In the genomic region with DNA sequence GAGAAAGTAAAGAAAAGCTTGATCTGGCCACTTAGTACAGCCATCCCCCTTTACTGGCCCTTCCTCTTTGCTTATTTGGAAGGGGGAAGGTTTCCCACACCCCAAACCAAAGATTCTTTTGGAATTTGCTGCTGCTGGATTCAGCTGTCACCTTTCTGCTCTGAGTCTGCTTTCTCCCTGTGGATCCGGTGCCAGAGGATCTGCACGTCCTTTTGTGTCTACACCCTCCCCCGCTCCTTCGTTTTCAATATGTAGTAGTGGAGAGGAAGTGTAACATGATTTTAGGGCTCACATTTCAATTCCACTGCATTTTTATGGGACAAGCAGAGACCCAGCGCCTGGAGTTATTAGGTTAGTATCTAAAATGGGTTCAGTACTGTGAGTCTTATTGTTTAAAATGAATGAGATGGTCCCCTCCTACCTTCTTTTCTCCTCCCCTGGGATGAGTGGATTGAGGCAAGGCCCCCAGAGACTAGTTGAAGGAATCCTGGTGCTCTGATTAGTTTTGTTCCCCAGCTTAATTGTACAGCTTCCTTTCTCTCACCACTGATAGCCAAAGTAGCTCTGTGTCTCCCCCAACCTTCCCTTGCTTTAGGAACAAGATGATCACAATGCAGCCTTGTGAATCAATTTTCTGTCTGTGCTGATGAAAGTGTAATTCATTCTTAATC, we compare ENCODE assay signal across 13 cellular contexts. TPM values are rescaled to one million over a fixed set of nuclear protein-coding genes. Genes with fewer than 3 reads are reported as not detected.
DNase-seq lines count a peak whose midpoint lies in the region; ATAC-seq and TF ChIP-seq lines count a peak whose summit lies in the region.
"Had no signal": no experiment of that assay in that cellular context is flagged by ENCODE, and none has a peak within 500 bp of the region (broad histone marks: within the 10 kb centered on the region; RNA-seq: fewer than 3 reads in every experiment).

No MANE protein-coding gene starts in this region.

- H3K36me3 Mint-ChIP-seq in activated naive CD4-positive, alpha-beta T cell treated with anti-CD3 and anti-CD28 coated beads, Interleukin-2, amount 50 U/mL, for 72 hours: peaks cover 0 to 5% of the 10 kb centered on the region in 2 donors
- H3K36me3 Mint-ChIP-seq in WTC11: 0 out of 2 replicates have a peak, but pooled peaks cover 3% of the 10 kb centered on the region
- peaks cover 12% of the 10 kb centered on the region for H3K36me3 Mint-ChIP-seq in mesothelial cell of epicardium
- peaks cover 6% of the 10 kb centered on the region for H3K36me3 Mint-ChIP-seq in type B pancreatic cell

- DNase-seq in activated naive CD4-positive, alpha-beta T cell treated with anti-CD3 and anti-CD28 coated beads, Interleukin-2, amount 50 U/mL, for 72 hours (ENCODE audit: low spot score in 2 of 2): no peak
- no peak for DNase-seq in activated naive CD4-positive, alpha-beta T cell (lab: John Stamatoyannopoulos, UW)
- DNase-seq in WTC11 (ENCODE audit: low spot score) (no peak), mesothelial cell of epicardium (ENCODE audit: low spot score in 2 of 2, unreplicated experiment in 2 of 2) (no peak), type B pancreatic cell (ENCODE audit: extremely low spot score, unreplicated experiment) (no peak), NCI-H1930 (lab: John Stamatoyannopoulos, UW) (no peak)
- no peak for DNase-seq in activated CD4-positive, alpha-beta T cell treated with anti-CD3 and anti-CD28 coated beads for 48 hours
- DNase-seq: SHP77 treated with DMSO at 0.1 percent for 48 hours, T-helper 17 cell had no signal

- TF ChIP-seq CTCF in WTC11 (IDR thresholded peaks at IDR 0.05) (no peak), mesothelial cell of epicardium (IDR thresholded peaks at IDR 0.05; ENCODE audit: unreplicated experiment) (no peak), type B pancreatic cell (conservative IDR thresholded peaks at IDR 0.05) (no peak)

- H3K4me1 Mint-ChIP-seq in WTC11: peaks cover 51% of the 10 kb centered on the region
- peaks cover 36% of the 10 kb centered on the region for H3K4me1 Mint-ChIP-seq in mesothelial cell of epicardium
- peaks cover 39% of the 10 kb centered on the region for H3K4me1 Mint-ChIP-seq in type B pancreatic cell (ENCODE audit: unreplicated experiment)
- H3K4me1 Mint-ChIP-seq: CD14-positive monocyte had no signal

- no peak overlapping the region for H3K4me3 Mint-ChIP-seq in WTC11
- H3K4me3 Mint-ChIP-seq in mesothelial cell of epicardium: no peak overlapping the region
- peak overlapping the region; percentile 10 for H3K4me3 Mint-ChIP-seq in type B pancreatic cell
- H3K4me3 Mint-ChIP-seq: activated naive CD4-positive, alpha-beta T cell treated with anti-CD3 and anti-CD28 coated beads for 36 hours; CD14-positive monocyte; T-helper 17 cell had no signal

- ATAC-seq in activated naive CD4-positive, alpha-beta T cell treated with anti-CD3 and anti-CD28 coated beads, Interleukin-2, amount 50 U/mL, for 72 hours: no peak
- ATAC-seq in WTC11: peak; percentile 6; the same call in 1 of the 2 replicates
- ATAC-seq in HG02870 (IDR thresholded peaks at IDR 0.05; ENCODE audit: unreplicated experiment): no peak
- ATAC-seq: T-helper 17 cell had no signal

- CTCF ChIA-PET in WTC11 (lab: Charles Lee): interaction anchor here (0.5 to 7.8 kb wide), 64 partner anchors 8 to 1012 kb away, joined by 3 to 105 read pairs (median 5); partner anchors contain the start of genes CABP7, CASTOR1, THOC5 and UQCR10

- POLR2A ChIA-PET in WTC11 (lab: Charles Lee): interaction anchor here (0.6 kb wide), 2 partner anchors 201 to 611 kb away, joined by 5 to 7 read pairs; no protein-coding TSS in a partner anchor

- H3K27me3 Mint-ChIP-seq in WTC11 (ENCODE audit: low read depth) (no peaks in the 10 kb centered on the region), mesothelial cell of epicardium (ENCODE audit: low read depth) (no peaks in the 10 kb centered on the region), type B pancreatic cell (no peaks in the 10 kb centered on the region)
- H3K27me3 Mint-ChIP-seq: T-helper 17 cell had no signal

- peak overlapping the region; percentile 72 to 81 for H3K27ac Mint-ChIP-seq in activated naive CD4-positive, alpha-beta T cell treated with anti-CD3 and anti-CD28 coated beads, Interleukin-2, amount 50 U/mL, for 72 hours
- peak overlapping the region; percentile 85 for H3K27ac Mint-ChIP-seq in WTC11
- H3K27ac Mint-ChIP-seq in mesothelial cell of epicardium: peak overlapping the region; percentile 70
- H3K27ac Mint-ChIP-seq in type B pancreatic cell: peak overlapping the region; percentile 80
- H3K27ac Mint-ChIP-seq: activated naive CD4-positive, alpha-beta T cell treated with anti-CD3 and anti-CD28 coated beads for 36 hours; CD14-positive monocyte; T-helper 17 cell had no signal

- no peaks in the 10 kb centered on the region for H3K9me3 Mint-ChIP-seq in activated naive CD4-positive, alpha-beta T cell treated with anti-CD3 and anti-CD28 coated beads, Interleukin-2, amount 50 U/mL, for 72 hours
- H3K9me3 Mint-ChIP-seq in WTC11 (no peaks in the 10 kb centered on the region), mesothelial cell of epicardium (no peaks in the 10 kb centered on the region), type B pancreatic cell (no peaks in the 10 kb centered on the region)
- H3K9me3 Mint-ChIP-seq: activated naive CD4-positive, alpha-beta T cell treated with anti-CD3 and anti-CD28 coated beads for 36 hours; CD14-positive monocyte had no signal

TF ChIP-seq in WTC11, 78 proteins besides CTCF, POLR2A, EP300 and RAD21:
- TF ChIP-seq ZNF423 (CRISPR knock-in tag; IDR thresholded peaks at IDR 0.05) (no peak), ELF4 (CRISPR knock-in tag; IDR thresholded peaks at IDR 0.05; ENCODE audit: low read depth) (no peak), NFE2L1 (CRISPR knock-in tag; IDR thresholded peaks at IDR 0.05) (no peak), FOXK1 (CRISPR knock-in tag; IDR thresholded peaks at IDR 0.05) (no peak), TCF7 (CRISPR knock-in tag; IDR thresholded peaks at IDR 0.05; ENCODE audit: low read depth) (no peak), GTF2I (CRISPR knock-in tag; conservative IDR thresholded peaks at IDR 0.05) (no peak), TEAD1 (CRISPR knock-in tag; IDR thresholded peaks at IDR 0.05) (no peak), TP53 (CRISPR knock-in tag; IDR thresholded peaks at IDR 0.05) (no peak)
- TF ChIP-seq, protein P1, sequence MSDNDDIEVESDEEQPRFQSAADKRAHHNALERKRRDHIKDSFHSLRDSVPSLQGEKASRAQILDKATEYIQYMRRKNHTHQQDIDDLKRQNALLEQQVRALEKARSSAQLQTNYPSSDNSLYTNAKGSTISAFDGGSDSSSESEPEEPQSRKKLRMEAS (CRISPR knock-in tag; IDR thresholded peaks at IDR 0.05): no peak
- TF ChIP-seq, protein P2, sequence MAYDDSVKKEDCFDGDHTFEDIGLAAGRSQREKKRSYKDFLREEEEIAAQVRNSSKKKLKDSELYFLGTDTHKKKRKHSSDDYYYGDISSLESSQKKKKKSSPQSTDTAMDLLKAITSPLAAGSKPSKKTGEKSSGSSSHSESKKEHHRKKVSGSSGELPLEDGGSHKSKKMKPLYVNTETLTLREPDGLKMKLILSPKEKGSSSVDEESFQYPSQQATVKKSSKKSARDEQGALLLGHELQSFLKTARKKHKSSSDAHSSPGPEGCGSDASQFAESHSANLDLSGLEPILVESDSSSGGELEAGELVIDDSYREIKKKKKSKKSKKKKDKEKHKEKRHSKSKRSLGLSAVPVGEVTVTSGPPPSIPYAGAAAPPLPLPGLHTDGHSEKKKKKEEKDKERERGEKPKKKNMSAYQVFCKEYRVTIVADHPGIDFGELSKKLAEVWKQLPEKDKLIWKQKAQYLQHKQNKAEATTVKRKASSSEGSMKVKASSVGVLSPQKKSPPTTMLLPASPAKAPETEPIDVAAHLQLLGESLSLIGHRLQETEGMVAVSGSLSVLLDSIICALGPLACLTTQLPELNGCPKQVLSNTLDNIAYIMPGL (CRISPR knock-in tag; IDR thresholded peaks at IDR 0.05): no peak
- TF ChIP-seq, protein P3, sequence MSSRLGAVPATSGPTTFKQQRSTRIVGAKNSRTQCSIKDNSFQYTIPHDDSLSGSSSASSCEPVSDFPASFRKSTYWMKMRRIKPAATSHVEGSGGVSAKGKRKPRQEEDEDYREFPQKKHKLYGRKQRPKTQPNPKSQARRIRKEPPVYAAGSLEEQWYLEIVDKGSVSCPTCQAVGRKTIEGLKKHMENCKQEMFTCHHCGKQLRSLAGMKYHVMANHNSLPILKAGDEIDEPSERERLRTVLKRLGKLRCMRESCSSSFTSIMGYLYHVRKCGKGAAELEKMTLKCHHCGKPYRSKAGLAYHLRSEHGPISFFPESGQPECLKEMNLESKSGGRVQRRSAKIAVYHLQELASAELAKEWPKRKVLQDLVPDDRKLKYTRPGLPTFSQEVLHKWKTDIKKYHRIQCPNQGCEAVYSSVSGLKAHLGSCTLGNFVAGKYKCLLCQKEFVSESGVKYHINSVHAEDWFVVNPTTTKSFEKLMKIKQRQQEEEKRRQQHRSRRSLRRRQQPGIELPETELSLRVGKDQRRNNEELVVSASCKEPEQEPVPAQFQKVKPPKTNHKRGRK (CRISPR knock-in tag; IDR thresholded peaks at IDR 0.05; ENCODE audit: borderline replicate concordance): no peak

RNA-seq across cellular contexts. Expression of gene CABP7, which starts 30.5 kb away (rescaled TPM):
- under 1 TPM in 1 of 2 donors, not detected in 1; 0.18 TPM for total RNA-seq in activated naive CD4-positive, alpha-beta T cell treated with anti-CD3 and anti-CD28 coated beads, Interleukin-2, amount 50 U/mL, for 72 hours
- total RNA-seq in WTC11 (2021) (0.11 to 0.17 TPM in 2 of 3 replicates, not detected in the other), mesothelial cell of epicardium (0.11 TPM in 1 of 3 replicates, not detected in the others), type B pancreatic cell (ENCODE audit: low replicate concordance) (1.1 and 1.7 TPM in 2 replicates)
- total RNA-seq: kidney epithelial cell had no signal
